ENCODE assay signal across 8 cellular contexts in the genomic region with DNA sequence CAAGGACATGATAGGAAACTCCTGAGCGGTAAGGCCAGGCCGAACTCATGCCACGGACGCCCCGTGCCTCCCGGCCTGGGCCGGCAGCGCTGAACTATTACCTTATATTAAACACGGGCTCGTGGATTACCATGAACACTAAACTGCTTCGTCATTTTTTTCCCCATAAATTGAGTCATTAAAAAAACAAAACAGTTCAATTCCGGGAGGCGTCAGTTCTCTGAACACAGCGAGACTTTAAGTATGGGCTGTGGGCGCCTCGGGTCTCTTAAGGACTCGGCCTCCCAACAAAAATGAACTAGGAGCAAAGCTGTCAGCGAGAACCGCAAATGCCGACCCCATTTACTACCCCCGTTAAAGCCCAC. TPM values are rescaled to one million over a fixed set of nuclear protein-coding genes. Genes with fewer than 3 reads are reported as not detected.
DNase-seq lines count a peak whose midpoint lies in the region; ATAC-seq and TF ChIP-seq lines count a peak whose summit lies in the region.

No MANE protein-coding gene starts in this region.

- no peaks in the 10 kb centered on the region for H3K4me1 ChIP-seq in prostate gland (replicated peaks)

- TF ChIP-seq CTCF in prostate gland (IDR thresholded peaks at IDR 0.05): no peak

- TF ChIP-seq POLR2A in prostate gland (IDR thresholded peaks at IDR 0.05): no peak

- under 1% methylated on average over 21 of the region's 21 CpGs for WGBS in prostate gland

- H3K9me3 ChIP-seq in prostate gland: no peaks in the 10 kb centered on the region

- DNase-seq in COLO668 (lab: John Stamatoyannopoulos, UW; ENCODE audit: unreplicated experiment) (peak; percentile 11), HT1080 (ENCODE audit: low read depth) (peak; percentile 70), Right ventricle myocardium superior (no peak), prostate gland (ENCODE audit: low spot score) (no peak), iPS-NIHi11 (ENCODE audit: low spot score) (no peak), NCI-H2029 treated with DMSO at 0.1 percent for 48 hours (lab: John Stamatoyannopoulos, UW) (no peak)
- peak; percentile 34 for DNase-seq in activated naive CD4-positive, alpha-beta T cell treated with anti-CD3 and anti-CD28 coated beads for 36 hours

- H3K4me1 Mint-ChIP-seq in activated naive CD4-positive, alpha-beta T cell treated with anti-CD3 and anti-CD28 coated beads for 36 hours (ENCODE audit: low read depth): peaks cover 23% of the 10 kb centered on the region

- H3K36me3 ChIP-seq in prostate gland: peaks cover 0 to 3% of the 10 kb centered on the region in 2 donors

- no peaks in the 10 kb centered on the region for H3K27me3 Mint-ChIP-seq in activated naive CD4-positive, alpha-beta T cell treated with anti-CD3 and anti-CD28 coated beads for 36 hours (ENCODE audit: low read depth)

- ATAC-seq in Right ventricle myocardium superior (ENCODE audit: poor library complexity) (peak; percentile 4), HG03045 (IDR thresholded peaks at IDR 0.05; ENCODE audit: unreplicated experiment) (no peak)

- peak overlapping the region; percentile 75 to 85 for H3K27ac ChIP-seq in prostate gland

- H3K9me3 Mint-ChIP-seq in activated naive CD4-positive, alpha-beta T cell treated with anti-CD3 and anti-CD28 coated beads for 36 hours: no peaks in the 10 kb centered on the region

- peaks cover 19% of the 10 kb centered on the region for H3K36me3 Mint-ChIP-seq in activated naive CD4-positive, alpha-beta T cell treated with anti-CD3 and anti-CD28 coated beads for 36 hours (ENCODE audit: low read depth)

- CTCF ChIA-PET in activated naive CD4-positive, alpha-beta T cell treated with anti-CD3 and anti-CD28 coated beads for 36 hours (lab: Charles Lee): no interaction called here

- H3K27ac Mint-ChIP-seq in activated naive CD4-positive, alpha-beta T cell treated with anti-CD3 and anti-CD28 coated beads for 36 hours: peak overlapping the region; percentile 86

- no peaks in the 10 kb centered on the region for H3K27me3 ChIP-seq in prostate gland (replicated peaks; ENCODE audit: insufficient read depth)

- H3K4me3 Mint-ChIP-seq in activated naive CD4-positive, alpha-beta T cell treated with anti-CD3 and anti-CD28 coated beads for 36 hours: peak overlapping the region; percentile 85

- H3K4me3 ChIP-seq in prostate gland: peak overlapping the region; percentile 68 to 69

- intact Hi-C loops in activated naive CD4-positive, alpha-beta T cell treated with anti-CD3 and anti-CD28 coated beads for 36 hours (cut with micrococcal nuclease): loop anchor here (1.0 kb wide), 4 partner anchors 14 to 613 kb away; a partner anchor contains a TSS
- intact Hi-C loops in Right ventricle myocardium superior (cut with DNase I) (no loop called here), prostate gland (cut with DNase I) (loop anchor here (5.0 kb wide), 1 partner anchor 105 kb away; a partner anchor contains a TSS)

RNA-seq across cellular contexts. Expression of a gene that starts 0.5 kb away (rescaled TPM):
- total RNA-seq in HT1080 (2014; rRNA removed; shearing (Covaris generic)): 84.7 and 90.1 TPM in 2 replicates
- 52.9 and 62.6 TPM in 2 replicates for polyA plus RNA-seq in HT1080 (2015; cell fraction: cytosol; rRNA removed)
- 135 and 136 TPM in 2 replicates for polyA plus RNA-seq in HT1080 (2015; cell fraction: nucleus; rRNA removed)
- 10 to 100 TPM; 65.6 to 74.5 TPM for total RNA-seq in activated naive CD4-positive, alpha-beta T cell treated with anti-CD3 and anti-CD28 coated beads for 36 hours
- total RNA-seq in Right ventricle myocardium superior (84.4 TPM), prostate gland (100 to 1,000 TPM in 1 of 2 donors, 10 to 100 TPM in 1; 47.7 to 103 TPM)

Comparison
In these comparisons a context has a peak if more than half of its experiments do, and no peak if none do; other contexts are left out.
1. DNase-seq: peak in COLO668 (single experiment), HT1080 (single experiment) and activated naive CD4-positive, alpha-beta T cell treated with anti-CD3 and anti-CD28 coated beads for 36 hours (single experiment); none in Right ventricle myocardium superior (single experiment), prostate gland (single experiment), iPS-NIHi11 (single experiment) and NCI-H2029 treated with DMSO at 0.1 percent for 48 hours (single experiment).